ENCODE assay signal across 8 cellular contexts in genomic region chr5:178625679-178626483, GRCh38. TPM values are rescaled to one million over a fixed set of nuclear protein-coding genes. Genes with fewer than 3 reads are reported as not detected.
DNase-seq lines count a peak whose midpoint lies in the region; TF ChIP-seq lines count a peak whose summit lies in the region.

No MANE protein-coding gene starts in this region.

- no peak for TF ChIP-seq POLR2A in lower leg skin (IDR thresholded peaks at IDR 0.05)
- TF ChIP-seq POLR2A in thyroid gland (IDR thresholded peaks at IDR 0.05), result no peak

- TF ChIP-seq CTCF in HFFc6 (IDR thresholded peaks at IDR 0.05), result no peak
- TF ChIP-seq CTCF in cardiac fibroblast (IDR thresholded peaks at IDR 0.05; ENCODE audit: low read depth, low read length), result no peak
- no peak for TF ChIP-seq CTCF in lower leg skin (IDR thresholded peaks at IDR 0.05)
- no peak for TF ChIP-seq CTCF in thyroid gland (IDR thresholded peaks at IDR 0.05)

- 0% methylated on average over 22 to 23 of the region's 23 CpGs for WGBS in lower leg skin, 2 donors
- 0% methylated on average over 17 to 21 of the region's 23 CpGs for WGBS in thyroid gland, 2 donors

- H3K9me3 ChIP-seq in thyroid gland, result no peaks in the 10 kb centered on the region

- intact Hi-C loops in lower leg skin (cut with DNase I; ENCODE audit: low total_unique reads), result no loop called here
- intact Hi-C loops in thyroid gland (cut with DNase I), result no loop called here

- no peaks in the 10 kb centered on the region for H3K9me3 Mint-ChIP-seq in HFFc6

- H3K27me3 ChIP-seq in thyroid gland, result no peaks in the 10 kb centered on the region

- peaks cover 4% of the 10 kb centered on the region for H3K27me3 Mint-ChIP-seq in HFFc6 (ENCODE audit: insufficient read depth)

- peak overlapping the region; percentile 92 for H3K4me3 Mint-ChIP-seq in HFFc6

- H3K36me3 Mint-ChIP-seq in HFFc6 (ENCODE audit: low read depth), result peaks cover 12% of the 10 kb centered on the region

- H3K36me3 ChIP-seq in thyroid gland, result peaks cover 0 to 17% of the 10 kb centered on the region in 2 donors

- peaks cover 17 to 23% of the 10 kb centered on the region in 2 donors for H3K4me1 ChIP-seq in thyroid gland

- peak overlapping the region; percentile 71 to 90 for H3K4me3 ChIP-seq in cardiac fibroblast (replicated peaks in 1 of 2; ENCODE audit: low read depth in 2 of 2, low read length in 2 of 2)
- H3K4me3 ChIP-seq in lower leg skin (ENCODE audit: low read depth, poor library complexity, severe bottlenecking), result peak overlapping the region; percentile 99
- H3K4me3 ChIP-seq in thyroid gland (replicated peaks in 1 of 3), result peak overlapping the region; percentile 81 to 88 (median 85)

- peak overlapping the region; percentile 95 to 99 (median 97) for H3K27ac ChIP-seq in thyroid gland

- H3K4me1 Mint-ChIP-seq in HFFc6 (ENCODE audit: low read depth), result peaks cover 32% of the 10 kb centered on the region

- H3K27ac Mint-ChIP-seq in HFFc6, result peak overlapping the region; percentile 98

- DNase-seq in NCI-H82 (lab: John Stamatoyannopoulos, UW) (peak; percentile 60), NCI-H82 treated with DMSO at 0.1 percent for 48 hours (lab: John Stamatoyannopoulos, UW; ENCODE audit: unreplicated experiment) (no peak), HFFc6 (peak; percentile 29), NCI-H1048 (lab: John Stamatoyannopoulos, UW) (peak; percentile 19), cardiac fibroblast (ENCODE audit: low read depth in 2 of 2) (peak; percentile 59), lower leg skin (ENCODE audit: low spot score in 2 of 2) (peak in 1 of 2 donors; percentile 29), thyroid gland (no peak), NCI-H1436 treated with DMSO at 0.1 percent for 48 hours (lab: John Stamatoyannopoulos, UW) (no peak)

RNA-seq across cellular contexts. Expression of gene CLK4, which starts 1.0 kb away (rescaled TPM):
- total RNA-seq in HFFc6 (2021; fragmentation: NEBNext Ultra II Directional; extraction: Animal tissue kit (Norgen Biotek cat#: 25700)), result 10 to 100 TPM in 2 of 6 experiments, 1 to 10 TPM in 4; 8.5 to 11.7 (median 8.8) TPM
- total RNA-seq in lower leg skin (10 to 100 TPM; 18.4 to 38.3 (median 34.2) TPM), thyroid gland (10 to 100 TPM; 35.8 to 91.2 (median 70.3) TPM)

RNA-seq across cellular contexts. Expression of gene COL23A1, which starts 35.7 kb away (rescaled TPM):
- not detected for total RNA-seq in HFFc6 (2021; fragmentation: NEBNext Ultra II Directional; extraction: Animal tissue kit (Norgen Biotek cat#: 25700))
- total RNA-seq in lower leg skin, result 1 to 10 TPM; 2.5 to 3.4 (median 3.0) TPM
- 100 to 1,000 TPM in 2 of 4 donors, 10 to 100 TPM in 2; 76.6 to 108 (median 95.7) TPM for total RNA-seq in thyroid gland

Comparison
In these comparisons a context has a peak if more than half of its experiments do, and no peak if none do; other contexts are left out.
1. DNase-seq: peak in NCI-H82 (single experiment), HFFc6 (single experiment), NCI-H1048 (single experiment) and cardiac fibroblast (2 of 2); none in NCI-H82 treated with DMSO at 0.1 percent for 48 hours (single experiment), thyroid gland (0 of 2) and NCI-H1436 treated with DMSO at 0.1 percent for 48 hours (single experiment).
2. RNA of gene COL23A1, which starts 35.7 kb away (total RNA-seq): 76.6 to 108 TPM in thyroid gland; 2.5 to 3.4 TPM in lower leg skin and not detected in HFFc6; every median in the first group is over 10 times any median in the second.
3. Peak in every context shown above with its lines, with median percentiles within 50 percentile points of each other: H3K4me3 ChIP-seq.